In genomic region chr6:46876126-46876525, GRCh38 we compare ENCODE assay signal across 11 cellular contexts. TPM values are rescaled to one million over a fixed set of nuclear protein-coding genes. Genes with fewer than 3 reads are reported as not detected.
DNase-seq lines count a peak whose midpoint lies in the region; ATAC-seq and TF ChIP-seq lines count a peak whose summit lies in the region.
"Had no signal": no experiment of that assay in that cellular context is flagged by ENCODE, and none has a peak within 500 bp of the region (broad histone marks: within the 10 kb centered on the region; RNA-seq: fewer than 3 reads in every experiment).

No MANE protein-coding gene starts in this region.

- no peaks in the 10 kb centered on the region for H3K9me3 ChIP-seq in RWPE2 (ENCODE audit: severe bottlenecking)
- no peaks in the 10 kb centered on the region for H3K9me3 ChIP-seq in upper lobe of right lung

- ATAC-seq in Right ventricle myocardium superior (ENCODE audit: poor library complexity) (no peak), RWPE2 (ENCODE audit: low read depth) (peak; percentile 98), upper lobe of right lung (peak; percentile 60), GM19397 (IDR thresholded peaks at IDR 0.05; ENCODE audit: unreplicated experiment) (no peak)
- ATAC-seq: gastroesophageal sphincter; stimulated activated effector memory CD8-positive, alpha-beta T cell treated with anti-CD3 and anti-CD28 coated beads, Interleukin-12 subunit alpha, Interleukin-12 subunit beta, amount 100 ng/mL, for 72 hours had no signal

- peak; percentile 77 for DNase-seq in cardiac septum (ENCODE audit: low spot score)
- DNase-seq in Right ventricle myocardium superior: no peak
- DNase-seq in RWPE2 (ENCODE audit: low spot score): peak; percentile 94
- peak; percentile 77 for DNase-seq in glomerular visceral epithelial cell (ENCODE audit: extremely low spot score)
- DNase-seq in upper lobe of right lung: no peak
- DNase-seq in activated effector memory CD4-positive, alpha-beta T cell treated with Interleukin-2 at 50 U/mL for 16 hours: no peak
- no peak for DNase-seq in cerebellar nuclear complex (lab: John Stamatoyannopoulos, UW)

- H3K36me3 ChIP-seq in RWPE2 (ENCODE audit: low read depth): no peaks in the 10 kb centered on the region
- peaks cover 79% of the 10 kb centered on the region for H3K36me3 ChIP-seq in upper lobe of right lung
- H3K36me3 ChIP-seq: gastroesophageal sphincter had no signal

- H3K4me1 ChIP-seq in RWPE2 (ENCODE audit: insufficient read depth, poor library complexity, severe bottlenecking): peaks cover 13% of the 10 kb centered on the region
- no peaks in the 10 kb centered on the region for H3K4me1 ChIP-seq in upper lobe of right lung
- H3K4me1 ChIP-seq: gastroesophageal sphincter, parathyroid adenoma had no signal

- H3K27ac ChIP-seq in RWPE2 (ENCODE audit: poor library complexity, severe bottlenecking) (peak overlapping the region; percentile 79), upper lobe of right lung (no peak overlapping the region)
- H3K27ac ChIP-seq: gastroesophageal sphincter, parathyroid adenoma had no signal

- no peaks in the 10 kb centered on the region for H3K27me3 ChIP-seq in RWPE2 (ENCODE audit: insufficient read depth, poor library complexity, severe bottlenecking)
- H3K27me3 ChIP-seq in upper lobe of right lung: no peaks in the 10 kb centered on the region
- H3K27me3 ChIP-seq: gastroesophageal sphincter had no signal

- intact Hi-C loops in cardiac septum (cut with DNase I) (no loop called here), Right ventricle myocardium superior (cut with DNase I) (no loop called here), upper lobe of right lung (cut with DNase I) (no loop called here)

- no peak overlapping the region for H3K4me3 ChIP-seq in RWPE2 (ENCODE audit: severe bottlenecking)
- no peak overlapping the region for H3K4me3 ChIP-seq in upper lobe of right lung
- H3K4me3 ChIP-seq: gastroesophageal sphincter had no signal

- TF ChIP-seq CTCF in RWPE2 (IDR thresholded peaks at IDR 0.05; ENCODE audit: poor library complexity, severe bottlenecking): no peak
- TF ChIP-seq CTCF in upper lobe of right lung (IDR thresholded peaks at IDR 0.05): no peak

RNA-seq across cellular contexts. Expression of gene ADGRF5, which starts 45.6 kb away (rescaled TPM):
- total RNA-seq in cardiac septum: 34.7 TPM
- total RNA-seq in Right ventricle myocardium superior: 41.1 TPM
- 283 TPM for total RNA-seq in upper lobe of right lung

Comparison
In these comparisons a context has a peak if more than half of its experiments do, and no peak if none do; other contexts are left out.
1. DNase-seq: peak in cardiac septum (single experiment), RWPE2 (single experiment) and glomerular visceral epithelial cell (single experiment); none in Right ventricle myocardium superior (single experiment), upper lobe of right lung (single experiment), activated effector memory CD4-positive, alpha-beta T cell treated with Interleukin-2 at 50 U/mL for 16 hours (single experiment) and cerebellar nuclear complex (0 of 2).
2. ATAC-seq: peak in RWPE2 (single experiment) and upper lobe of right lung (single experiment); none in Right ventricle myocardium superior (single experiment) and GM19397 (single experiment).